Comparison of ENCODE assay signal across 13 cellular contexts in genomic region chr1:115056395-115056798, GRCh38. TPM values are rescaled to one million over a fixed set of nuclear protein-coding genes. Genes with fewer than 3 reads are reported as not detected.
DNase-seq lines count a peak whose midpoint lies in the region; ATAC-seq and TF ChIP-seq lines count a peak whose summit lies in the region.
"Had no signal": no experiment of that assay in that cellular context is flagged by ENCODE, and none has a peak within 500 bp of the region (broad histone marks: within the 10 kb centered on the region; RNA-seq: fewer than 3 reads in every experiment).

No MANE protein-coding gene starts in this region.

- H3K4me3 ChIP-seq in AG04449 (ENCODE audit: low read depth, low read length) (peak overlapping the region; percentile 13; the same call in 1 of the 2 replicates), ectodermal cell (ENCODE audit: insufficient read depth, low read depth, low read length) (no peak overlapping the region), endodermal cell (ENCODE audit: low read length) (no peak overlapping the region)

- no peaks in the 10 kb centered on the region for H3K36me3 Mint-ChIP-seq in mesothelial cell of epicardium
- H3K36me3 Mint-ChIP-seq in endodermal cell (ENCODE audit: low read depth): no peaks in the 10 kb centered on the region
- no peaks in the 10 kb centered on the region for H3K36me3 Mint-ChIP-seq in activated naive CD8-positive, alpha-beta T cell treated with anti-CD3 and anti-CD28 coated beads, Interleukin-2, amount 50 U/mL, for 24 hours (ENCODE audit: low read depth)
- H3K36me3 Mint-ChIP-seq: activated naive CD8-positive, alpha-beta T cell had no signal

- peak overlapping the region; percentile 69 for H3K27ac ChIP-seq in ectodermal cell (ENCODE audit: insufficient read depth, low read depth, low read length, poor library complexity, severe bottlenecking)
- H3K27ac ChIP-seq in endodermal cell (ENCODE audit: low read depth, low read length): no peak overlapping the region

- TF ChIP-seq CTCF in AG04449 (IDR thresholded peaks at IDR 0.05; ENCODE audit: insufficient read depth, low read length, missing control alignments): no peak
- no peak for TF ChIP-seq CTCF in mesothelial cell of epicardium (IDR thresholded peaks at IDR 0.05; ENCODE audit: unreplicated experiment)
- TF ChIP-seq CTCF in endodermal cell (conservative IDR thresholded peaks at IDR 0.05): no peak

- POLR2A ChIA-PET in AG04449 (lab: Yijun Ruan, JAX): no interaction called here

- H3K4me3 Mint-ChIP-seq in mesothelial cell of epicardium (no peak overlapping the region), endodermal cell (no peak overlapping the region)
- no peak overlapping the region for H3K4me3 Mint-ChIP-seq in activated naive CD8-positive, alpha-beta T cell treated with anti-CD3 and anti-CD28 coated beads, Interleukin-2, amount 50 U/mL, for 24 hours
- H3K4me3 Mint-ChIP-seq: activated naive CD8-positive, alpha-beta T cell; nephron had no signal

- H3K9ac ChIP-seq in endodermal cell (ENCODE audit: extremely low read depth, low read length, poor library complexity, severe bottlenecking): no peak overlapping the region

- WGBS in ectodermal cell, 2 experiments: 41 to 45% methylated on average over 9 of the region's 9 CpGs
- 47 to 71% methylated on average over 9 of the region's 9 CpGs for WGBS in endodermal cell (ENCODE audit: insufficient coverage in 1 of 2, insufficient read length in 1 of 2), 2 experiments

- peaks cover 3% of the 10 kb centered on the region for H3K4me1 Mint-ChIP-seq in mesothelial cell of epicardium
- H3K4me1 Mint-ChIP-seq in endodermal cell: no peaks in the 10 kb centered on the region
- H3K4me1 Mint-ChIP-seq in activated naive CD8-positive, alpha-beta T cell treated with anti-CD3 and anti-CD28 coated beads, Interleukin-2, amount 50 U/mL, for 24 hours: peaks cover 5% of the 10 kb centered on the region
- H3K4me1 Mint-ChIP-seq: nephron had no signal

- no peaks in the 10 kb centered on the region for H3K9me3 Mint-ChIP-seq in mesothelial cell of epicardium
- H3K9me3 Mint-ChIP-seq in endodermal cell: no peaks in the 10 kb centered on the region
- H3K9me3 Mint-ChIP-seq in activated naive CD8-positive, alpha-beta T cell treated with anti-CD3 and anti-CD28 coated beads, Interleukin-2, amount 50 U/mL, for 24 hours: no peaks in the 10 kb centered on the region
- H3K9me3 Mint-ChIP-seq: nephron had no signal

- CTCF ChIA-PET in AG04449 (lab: Yijun Ruan, JAX): interaction anchor here (0.7 to 6.8 kb wide), 8 partner anchors 8 to 539 kb away, joined by 3 to 104 read pairs (median 4); no protein-coding TSS in a partner anchor

- peaks cover 23% of the 10 kb centered on the region for H3K4me1 ChIP-seq in ectodermal cell (ENCODE audit: control insufficient read depth, insufficient read depth, low read length)
- H3K4me1 ChIP-seq in endodermal cell (ENCODE audit: control insufficient read depth, insufficient read depth, low read length): no peaks in the 10 kb centered on the region

- no peak overlapping the region for H3K27ac Mint-ChIP-seq in mesothelial cell of epicardium
- H3K27ac Mint-ChIP-seq in endodermal cell: no peak overlapping the region
- no peak overlapping the region for H3K27ac Mint-ChIP-seq in activated naive CD8-positive, alpha-beta T cell treated with anti-CD3 and anti-CD28 coated beads, Interleukin-2, amount 50 U/mL, for 24 hours
- H3K27ac Mint-ChIP-seq: activated naive CD8-positive, alpha-beta T cell; nephron had no signal

- no peaks in the 10 kb centered on the region for H3K36me3 ChIP-seq in ectodermal cell (ENCODE audit: control insufficient read depth, insufficient read depth, low read length)
- H3K36me3 ChIP-seq in endodermal cell (ENCODE audit: control insufficient read depth, insufficient read depth, low read length): no peaks in the 10 kb centered on the region

- no peaks in the 10 kb centered on the region for H3K9me3 ChIP-seq in ectodermal cell (ENCODE audit: control insufficient read depth, low read length)
- no peaks in the 10 kb centered on the region for H3K9me3 ChIP-seq in endodermal cell (ENCODE audit: control insufficient read depth, low read length)

- H3K27me3 ChIP-seq in ectodermal cell (ENCODE audit: control insufficient read depth, insufficient read depth, low read length, poor library complexity, severe bottlenecking) (no peaks in the 10 kb centered on the region), endodermal cell (ENCODE audit: control insufficient read depth, insufficient read depth, low read length, poor library complexity, severe bottlenecking) (no peaks in the 10 kb centered on the region)

- H3K27me3 Mint-ChIP-seq in mesothelial cell of epicardium (ENCODE audit: low read depth) (peaks cover 2% of the 10 kb centered on the region), endodermal cell (ENCODE audit: insufficient read depth) (peaks cover 2% of the 10 kb centered on the region)
- no peaks in the 10 kb centered on the region for H3K27me3 Mint-ChIP-seq in activated naive CD8-positive, alpha-beta T cell treated with anti-CD3 and anti-CD28 coated beads, Interleukin-2, amount 50 U/mL, for 24 hours
- H3K27me3 Mint-ChIP-seq: activated naive CD8-positive, alpha-beta T cell had no signal

- peak; percentile 60 for DNase-seq in AG04449 (ENCODE audit: low read depth, low spot score)
- peak; percentile 97 for DNase-seq in MV-4-11 (lab: John Stamatoyannopoulos, UW)
- DNase-seq in mesothelial cell of epicardium (ENCODE audit: low spot score in 2 of 2, unreplicated experiment in 2 of 2): peak; percentile 34 to 59
- DNase-seq in endodermal cell: no peak
- DNase-seq in activated naive CD8-positive, alpha-beta T cell treated with anti-CD3 and anti-CD28 coated beads, Interleukin-2, amount 50 U/mL, for 24 hours: no peak
- DNase-seq: PC-3 had no signal

- no peak for ATAC-seq in HG03571 (IDR thresholded peaks at IDR 0.05; ENCODE audit: unreplicated experiment)
- no peak for ATAC-seq in GM18520 (IDR thresholded peaks at IDR 0.05; ENCODE audit: unreplicated experiment)
- ATAC-seq in activated naive CD8-positive, alpha-beta T cell treated with anti-CD3 and anti-CD28 coated beads, Interleukin-2, amount 50 U/mL, for 24 hours: no peak
- ATAC-seq: PC-3 had no signal

RNA-seq across cellular contexts. Expression of gene TSHB, which starts 26.8 kb away (rescaled TPM):
- polyA plus RNA-seq in ectodermal cell (2013, experiment 1 of 4): not detected
- not detected for polyA plus RNA-seq in ectodermal cell (2013, experiment 2 of 4)
- not detected for polyA plus RNA-seq in ectodermal cell (2013, experiment 3 of 4)
- polyA plus RNA-seq in ectodermal cell (2013, experiment 4 of 4): not detected
- not detected in 3 replicates for total RNA-seq in mesothelial cell of epicardium
- not detected for total RNA-seq in endodermal cell
- polyA plus RNA-seq in endodermal cell (2013, experiment 1 of 2): not detected
- polyA plus RNA-seq in endodermal cell (2013, experiment 2 of 2): not detected
- total RNA-seq: glomerular endothelial cell, PC-3 had no signal
- polyA plus RNA-seq: AG04450 had no signal

RNA-seq across cellular contexts. Expression of gene TSPAN2, which starts 32.9 kb away (rescaled TPM):
- 16.6 TPM for polyA plus RNA-seq in ectodermal cell (2013, experiment 1 of 4)
- 21.1 TPM for polyA plus RNA-seq in ectodermal cell (2013, experiment 2 of 4)
- polyA plus RNA-seq in ectodermal cell (2013, experiment 3 of 4): 17.5 TPM
- 18.5 TPM for polyA plus RNA-seq in ectodermal cell (2013, experiment 4 of 4)
- total RNA-seq in mesothelial cell of epicardium (12.1 to 14.2 TPM (median 12.2 TPM) in 3 replicates), endodermal cell (10 to 100 TPM in 1 of 2 donors, 1 to 10 TPM in 1; 7.1 to 10.7 TPM)
- polyA plus RNA-seq in endodermal cell (2013, experiment 1 of 2): 10.4 TPM
- polyA plus RNA-seq in endodermal cell (2013, experiment 2 of 2): 9.3 TPM

Comparison
In these comparisons a context has a peak if more than half of its experiments do, and no peak if none do; other contexts are left out.
1. DNase-seq: peak in AG04449 (single experiment), MV-4-11 (single experiment) and mesothelial cell of epicardium (2 of 2); none in endodermal cell (single experiment) and activated naive CD8-positive, alpha-beta T cell treated with anti-CD3 and anti-CD28 coated beads, Interleukin-2, amount 50 U/mL, for 24 hours (single experiment).